Comparison of ENCODE assay signal across 2 cellular contexts in genomic region chr12:20194171-20194570, GRCh38.
TF ChIP-seq lines count a peak whose summit lies in the region.

No MANE protein-coding gene starts in this region.

TF ChIP-seq in Ishikawa, 13 proteins besides CTCF, POLR2A, EP300 and RAD21 (continued from another document):
- TF ChIP-seq TEAD4 (IDR thresholded peaks at IDR 0.05) (0 out of 2 replicates have a peak, but pooled peaks have one; percentile 12), CEBPB (IDR thresholded peaks at IDR 0.05) (no peak), TAF1 (IDR thresholded peaks at IDR 0.05; ENCODE audit: low read depth) (no peak), EGR1 (IDR thresholded peaks at IDR 0.05) (no peak)
TF ChIP-seq in Ishikawa: peak in this region for 1.

TF ChIP-seq in HepG2, 621 proteins besides CTCF, POLR2A, EP300 and RAD21 (continued from another document):
- no peak for TF ChIP-seq PRDM15 (CRISPR knock-in tag; IDR thresholded peaks at IDR 0.05)
- no peak for TF ChIP-seq KAT2B (IDR thresholded peaks at IDR 0.05; ENCODE audit: borderline replicate concordance, low read depth, low read length)
